In the genomic region with DNA sequence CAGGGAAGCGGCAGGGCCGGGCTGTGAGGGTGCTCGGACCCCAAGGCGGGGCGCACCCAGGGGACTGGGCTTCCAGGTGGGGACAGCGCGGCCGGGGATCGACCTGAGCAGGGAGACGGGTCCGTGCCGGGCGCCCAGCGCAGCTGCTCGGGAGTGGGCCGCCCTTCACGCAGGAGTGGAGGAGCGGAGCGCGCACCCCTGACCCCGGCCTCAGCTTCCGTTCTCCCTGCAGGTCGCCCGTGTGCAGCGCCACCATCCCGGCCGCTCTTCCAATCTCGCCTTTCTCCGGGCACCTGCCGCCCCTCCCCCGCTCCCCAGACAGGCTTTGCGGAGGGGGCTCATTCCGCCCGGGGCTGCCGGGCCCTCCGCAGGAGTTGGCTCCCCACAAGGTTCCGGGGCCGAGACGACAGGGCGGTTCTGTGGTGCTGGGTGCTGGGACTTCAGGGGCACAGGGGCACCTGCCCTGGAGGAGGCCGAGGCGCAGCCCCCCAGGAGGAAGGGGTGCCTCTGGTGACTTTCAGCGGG, we compare ENCODE assay signal across 8 cellular contexts. TPM values are rescaled to one million over a fixed set of nuclear protein-coding genes. Genes with fewer than 3 reads are reported as not detected.
A peak's percentile ranks its signal among the peaks of the same experiment; 100 is the strongest.
DNase-seq lines count a peak whose midpoint lies in the region; ATAC-seq and TF ChIP-seq lines count a peak whose summit lies in the region.
"Not testable (repeated sequence)": the region's sequence is repeated elsewhere in the genome, so short reads cannot be mapped to it uniquely, and the experiment has no call there.

No MANE protein-coding gene starts in this region.

- not testable (repeated sequence) for H3K27me3 Mint-ChIP-seq in activated CD4-positive, alpha-beta T cell treated with anti-CD3 and anti-CD28 coated beads, Interleukin-2, amount 10 ng/mL, durations not matched to agents 7 days and 5 days

- not testable (repeated sequence) for H3K27me3 ChIP-seq in duodenal mucosa (ENCODE audit: control insufficient read depth in 1 of 2, insufficient read depth in 2 of 2, low read length in 2 of 2); prostate gland (replicated peaks; ENCODE audit: insufficient read depth); uterus

- TF ChIP-seq POLR2A in GM18505 (IDR thresholded peaks at IDR 0.05; ENCODE audit: borderline replicate concordance, extremely low read depth, insufficient read depth, insufficient read length); prostate gland (IDR thresholded peaks at IDR 0.05); uterus (IDR thresholded peaks at IDR 0.05): not testable (repeated sequence)

- WGBS in prostate gland: 4% methylated on average over 25 of the region's 43 CpGs

- not testable (repeated sequence) for H3K27ac ChIP-seq in duodenal mucosa (ENCODE audit: low read depth, low read length); prostate gland; uterus

- H3K9ac ChIP-seq in duodenal mucosa (ENCODE audit: low read depth in 1 of 2, low read length in 2 of 2): not testable (repeated sequence)

- not testable (repeated sequence) for H3K9me3 Mint-ChIP-seq in activated CD4-positive, alpha-beta T cell treated with anti-CD3 and anti-CD28 coated beads, Interleukin-2, amount 10 ng/mL, durations not matched to agents 7 days and 5 days

- TF ChIP-seq CTCF in prostate gland (IDR thresholded peaks at IDR 0.05); uterus (IDR thresholded peaks at IDR 0.05): not testable (repeated sequence)

- CTCF ChIA-PET in activated CD4-positive, alpha-beta T cell treated with anti-CD3 and anti-CD28 coated beads, Interleukin-2, amount 10 ng/mL, durations not matched to agents 7 days and 5 days (lab: Charles Lee): not testable (repeated sequence)

- H3K36me3 ChIP-seq in duodenal mucosa (ENCODE audit: control insufficient read depth in 1 of 2, insufficient read depth in 2 of 2, low read length in 2 of 2); prostate gland; uterus: not testable (repeated sequence)

- H3K27ac Mint-ChIP-seq in activated CD4-positive, alpha-beta T cell treated with anti-CD3 and anti-CD28 coated beads, Interleukin-2, amount 10 ng/mL, durations not matched to agents 7 days and 5 days: not testable (repeated sequence)

- POLR2A ChIA-PET in activated CD4-positive, alpha-beta T cell treated with anti-CD3 and anti-CD28 coated beads, Interleukin-2, amount 10 ng/mL, durations not matched to agents 7 days and 5 days (lab: Charles Lee): not testable (repeated sequence)

- DNase-seq in NAMALWA (ENCODE audit: low spot score) (peak; percentile 8), islet precursor cell (peak; percentile 49), uterus (peak in 1 of 2 donors; percentile 25)
- DNase-seq in activated CD4-positive, alpha-beta T cell treated with anti-CD3 and anti-CD28 coated beads, Interleukin-2, amount 10 ng/mL, durations not matched to agents 7 days and 5 days; prostate gland (ENCODE audit: low spot score): not testable (repeated sequence)

- not testable (repeated sequence) for H3K9me3 ChIP-seq in duodenal mucosa (ENCODE audit: control insufficient read depth in 1 of 2, low read length in 2 of 2); prostate gland; uterus

- H3K4me3 ChIP-seq in duodenal mucosa (ENCODE audit: low read depth in 1 of 2, low read length in 2 of 2): peak overlapping the region; percentile 8 to 58
- peak overlapping the region; percentile 47 to 53 for H3K4me3 ChIP-seq in prostate gland
- H3K4me3 ChIP-seq in uterus: peak overlapping the region; percentile 32 to 52

- intact Hi-C loops in prostate gland (cut with DNase I); uterus (cut with DNase I; ENCODE audit: low total_unique reads): not testable (repeated sequence)

- H3K36me3 Mint-ChIP-seq in activated CD4-positive, alpha-beta T cell treated with anti-CD3 and anti-CD28 coated beads, Interleukin-2, amount 10 ng/mL, durations not matched to agents 7 days and 5 days (ENCODE audit: low read depth): not testable (repeated sequence)

- H3K4me1 ChIP-seq in duodenal mucosa (ENCODE audit: control insufficient read depth in 1 of 2, insufficient read depth in 2 of 2, low read length in 2 of 2); prostate gland (replicated peaks): not testable (repeated sequence)
- H3K4me1 ChIP-seq in uterus: peaks cover 0 to 12% of the 10 kb centered on the region in 2 donors

- peak overlapping the region; percentile 60 for H3K4me3 Mint-ChIP-seq in activated CD4-positive, alpha-beta T cell treated with anti-CD3 and anti-CD28 coated beads, Interleukin-2, amount 10 ng/mL, durations not matched to agents 7 days and 5 days

- ATAC-seq in GM18505 (IDR thresholded peaks at IDR 0.05; ENCODE audit: unreplicated experiment) (peak; percentile 17), HG02763 (IDR thresholded peaks at IDR 0.05; ENCODE audit: unreplicated experiment) (peak; percentile 1)

- H3K4me1 Mint-ChIP-seq in activated CD4-positive, alpha-beta T cell treated with anti-CD3 and anti-CD28 coated beads, Interleukin-2, amount 10 ng/mL, durations not matched to agents 7 days and 5 days: not testable (repeated sequence)

RNA-seq across cellular contexts. Expression of a gene that starts 0.7 kb away (rescaled TPM):
- under 1 TPM; 0.35 to 0.87 TPM for total RNA-seq in activated CD4-positive, alpha-beta T cell treated with anti-CD3 and anti-CD28 coated beads, Interleukin-2, amount 10 ng/mL, durations not matched to agents 7 days and 5 days
- 1 to 10 TPM in 1 of 2 donors, under 1 TPM in 1; 0.55 to 3.0 TPM for total RNA-seq in prostate gland
- 10 to 100 TPM in 1 of 4 donors, 1 to 10 TPM in 1, under 1 TPM in 2; under 0.01 to 15.1 (median 1.5) TPM for total RNA-seq in uterus
